In genomic region chr14:96394047-96394815, GRCh38 we compare ENCODE assay signal across 25 cellular contexts. TPM values are rescaled to one million over a fixed set of nuclear protein-coding genes. Genes with fewer than 3 reads are reported as not detected.
"Had no signal": no experiment of that assay in that cellular context is flagged by ENCODE, and none has a peak within 500 bp of the region (broad histone marks: within the 10 kb centered on the region; RNA-seq: fewer than 3 reads in every experiment).

No MANE protein-coding gene starts in this region.

- H3K4me1 Mint-ChIP-seq: memory B cell had no signal

- H3K4me3 ChIP-seq: gastroesophageal sphincter, heart left ventricle, hepatocyte, lung, ovary, psoas muscle, sigmoid colon, spleen, testis, tibial artery had no signal

- H3K9me3 Mint-ChIP-seq: effector memory CD8-positive, alpha-beta T cell; memory B cell; natural killer cell; stimulated activated memory B cell treated with anti-CD40 and anti-IgM and Interleukin-4, amounts not matched to agents 10 μg/mL and 1 μg/mL and 100 μg/mL, for 72 hours; type B pancreatic cell had no signal

- H3K27ac Mint-ChIP-seq: effector memory CD8-positive, alpha-beta T cell; memory B cell; natural killer cell; stimulated activated memory B cell treated with anti-CD40 and anti-IgM and Interleukin-4, amounts not matched to agents 10 μg/mL and 1 μg/mL and 100 μg/mL, for 72 hours; type B pancreatic cell had no signal

- DNase-seq: cortex of kidney; effector memory CD8-positive, alpha-beta T cell; foreskin fibroblast; heart left ventricle; kidney; natural killer cell; nucleus accumbens; ovary; posterior cingulate gyrus; psoas muscle; right cardiac atrium; sigmoid colon; spleen; stimulated activated CD4-positive, alpha-beta T cell treated with anti-CD3 and anti-CD28 coated beads, Interleukin-4, amount 100 ng/mL, for 4 hours; stimulated activated naive CD8-positive, alpha-beta T cell treated with anti-CD3 and anti-CD28 coated beads, Interleukin-15, Interleukin-2, amounts not matched to agents 100 U/mL and 50 U/mL, for 24 hours; substantia nigra; testis; tibial artery had no signal

- H3K4me2 ChIP-seq: hepatocyte had no signal

- H3K79me2 ChIP-seq: hepatocyte had no signal

- H3K27me3 ChIP-seq: hepatocyte, ovary, sigmoid colon, testis had no signal

- H3K36me3 Mint-ChIP-seq: memory B cell; natural killer cell; stimulated activated memory B cell treated with anti-CD40 and anti-IgM and Interleukin-4, amounts not matched to agents 10 μg/mL and 1 μg/mL and 100 μg/mL, for 72 hours; type B pancreatic cell had no signal

- ATAC-seq: effector memory CD8-positive, alpha-beta T cell; gastroesophageal sphincter; heart left ventricle; left lobe of liver; natural killer cell; psoas muscle; right cardiac atrium; stimulated activated memory B cell treated with anti-CD40 and anti-IgM and Interleukin-4, amounts not matched to agents 10 μg/mL and 1 μg/mL and 100 μg/mL, for 72 hours; stimulated activated naive CD8-positive, alpha-beta T cell treated with anti-CD3 and anti-CD28 coated beads, Interleukin-15, Interleukin-2, amounts not matched to agents 100 U/mL and 50 U/mL, for 24 hours had no signal

- H3K27ac ChIP-seq: gastroesophageal sphincter, heart left ventricle, hepatocyte, ovary, psoas muscle, sigmoid colon, testis, tibial artery had no signal

- H2AFZ ChIP-seq: hepatocyte had no signal

- H3K9me3 ChIP-seq: gastroesophageal sphincter, heart left ventricle, ovary, psoas muscle, sigmoid colon, spleen, testis, tibial artery had no signal

- H3K36me3 ChIP-seq: gastroesophageal sphincter, heart left ventricle, ovary, sigmoid colon, spleen, tibial artery had no signal

- H3K4me3 Mint-ChIP-seq: stimulated activated memory B cell treated with anti-CD40 and anti-IgM and Interleukin-4, amounts not matched to agents 10 μg/mL and 1 μg/mL and 100 μg/mL, for 72 hours had no signal

RNA-seq across cellular contexts. Expression of gene AK7, which starts 2.3 kb away (rescaled TPM):
- total RNA-seq: natural killer cell had no signal
